Comparison of ENCODE assay signal across 8 cellular contexts in the genomic region with DNA sequence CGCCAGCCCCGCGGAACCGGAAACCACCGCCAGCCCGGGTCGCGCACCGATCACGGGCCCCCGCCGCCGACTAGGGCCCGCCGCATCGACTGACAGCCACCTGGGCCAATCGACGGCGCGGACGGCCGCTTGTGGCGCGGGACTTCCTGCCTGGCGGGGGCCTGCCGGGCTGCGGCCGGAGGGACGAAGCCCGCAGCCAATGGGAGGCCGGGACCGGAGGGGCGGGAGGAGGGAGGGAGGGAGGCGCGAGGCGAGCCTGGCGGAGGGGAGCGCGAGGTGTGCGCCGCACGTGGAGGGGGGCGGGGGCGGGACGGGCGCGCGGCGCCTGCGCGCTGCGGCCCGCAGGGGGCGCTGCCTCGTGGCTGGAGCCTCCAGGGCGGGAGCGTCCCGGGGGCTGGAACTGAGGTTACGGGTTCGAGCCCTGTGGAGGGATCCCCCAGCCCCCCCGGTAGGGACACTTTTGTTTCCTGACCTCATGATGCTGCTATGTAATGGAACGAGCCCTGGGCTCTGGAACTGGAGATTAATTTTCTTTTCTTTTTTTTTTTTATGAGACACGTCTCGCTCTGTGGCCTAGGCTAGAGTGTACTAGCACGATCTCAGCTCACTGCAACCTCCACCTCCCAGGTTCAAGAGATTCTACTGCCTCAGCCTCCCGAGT. TPM values are rescaled to one million over a fixed set of nuclear protein-coding genes. Genes with fewer than 3 reads are reported as not detected.
DNase-seq lines count a peak whose midpoint lies in the region; ATAC-seq and TF ChIP-seq lines count a peak whose summit lies in the region.

A gene with protein sequence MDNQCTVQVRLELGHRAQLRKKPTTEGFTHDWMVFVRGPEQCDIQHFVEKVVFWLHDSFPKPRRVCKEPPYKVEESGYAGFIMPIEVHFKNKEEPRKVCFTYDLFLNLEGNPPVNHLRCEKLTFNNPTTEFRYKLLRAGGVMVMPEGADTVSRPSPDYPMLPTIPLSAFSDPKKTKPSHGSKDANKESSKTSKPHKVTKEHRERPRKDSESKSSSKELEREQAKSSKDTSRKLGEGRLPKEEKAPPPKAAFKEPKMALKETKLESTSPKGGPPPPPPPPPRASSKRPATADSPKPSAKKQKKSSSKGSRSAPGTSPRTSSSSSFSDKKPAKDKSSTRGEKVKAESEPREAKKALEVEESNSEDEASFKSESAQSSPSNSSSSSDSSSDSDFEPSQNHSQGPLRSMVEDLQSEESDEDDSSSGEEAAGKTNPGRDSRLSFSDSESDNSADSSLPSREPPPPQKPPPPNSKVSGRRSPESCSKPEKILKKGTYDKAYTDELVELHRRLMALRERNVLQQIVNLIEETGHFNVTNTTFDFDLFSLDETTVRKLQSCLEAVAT (minus strand): TSS at position 45 of the 661 bp plus-strand sequence. CDS start 191 bp downstream, outside the sequence.

- peaks cover 12% of the 10 kb centered on the region for H4K20me1 ChIP-seq in osteoblast (ENCODE audit: insufficient read depth, low read length)

- H3K27ac ChIP-seq in osteoblast (ENCODE audit: low read depth, low read length) (peak within 1 kb of the TSS; percentile 80), thoracic aorta (peak within 1 kb of the TSS; percentile 72 to 76)

- H3K9me3 Mint-ChIP-seq in HFFc6 = no peaks in the 10 kb centered on the region
- no peaks in the 10 kb centered on the region for H3K9me3 Mint-ChIP-seq in activated naive CD4-positive, alpha-beta T cell treated with anti-CD3 and anti-CD28 coated beads, Interleukin-2, amount 50 U/mL, for 72 hours

- no peaks in the 10 kb centered on the region for H3K9me3 ChIP-seq in osteoblast (ENCODE audit: low read depth, low read length)
- H3K9me3 ChIP-seq in thoracic aorta = no peaks in the 10 kb centered on the region

- TF ChIP-seq CTCF in HFFc6 (IDR thresholded peaks at IDR 0.05) (peak; percentile 93), osteoblast (IDR thresholded peaks at IDR 0.05; ENCODE audit: extremely low read depth, low read depth, low read length) (peak; percentile 30), thoracic aorta (IDR thresholded peaks at IDR 0.05) (peak; percentile 64)

- H3K4me3 Mint-ChIP-seq in HFFc6 = peak within 1 kb of the TSS; percentile 99

- peaks cover 15% of the 10 kb centered on the region for H3K36me3 Mint-ChIP-seq in HFFc6 (ENCODE audit: low read depth)
- H3K36me3 Mint-ChIP-seq in activated naive CD4-positive, alpha-beta T cell treated with anti-CD3 and anti-CD28 coated beads, Interleukin-2, amount 50 U/mL, for 72 hours = peaks cover 16% of the 10 kb centered on the region in 2 donors

- H3K36me3 ChIP-seq in osteoblast (ENCODE audit: insufficient read depth, low read length) = peaks cover 7% of the 10 kb centered on the region
- no peaks in the 10 kb centered on the region for H3K36me3 ChIP-seq in thoracic aorta

- H3K4me1 ChIP-seq in osteoblast (ENCODE audit: insufficient read depth, low read length) (peaks cover 39% of the 10 kb centered on the region), thoracic aorta (ENCODE audit: control insufficient read depth in 1 of 2, low read depth in 2 of 2) (peaks cover 30 to 40% of the 10 kb centered on the region in 2 donors)

- H2AFZ ChIP-seq in osteoblast (ENCODE audit: low read length) = no peak within 1 kb of the TSS

- peaks cover 39% of the 10 kb centered on the region for H3K4me1 Mint-ChIP-seq in HFFc6 (ENCODE audit: low read depth)

- peak within 1 kb of the TSS; percentile 98 for H3K4me3 ChIP-seq in GM08714 (ENCODE audit: low read length)
- peak within 1 kb of the TSS; percentile 89 for H3K4me3 ChIP-seq in osteoblast (ENCODE audit: insufficient read depth, low read length)
- H3K4me3 ChIP-seq in thoracic aorta = peak within 1 kb of the TSS; percentile 92

- H3K27me3 ChIP-seq in osteoblast (ENCODE audit: insufficient read depth, low read length) (no peaks in the 10 kb centered on the region), thoracic aorta (replicated peaks; ENCODE audit: insufficient read depth) (no peaks in the 10 kb centered on the region)

- peak; percentile 97 for DNase-seq in HFFc6
- DNase-seq in NCI-H1092 (lab: John Stamatoyannopoulos, UW) = peak; percentile 94
- DNase-seq in SKM-1 (lab: John Stamatoyannopoulos, UW; ENCODE audit: unreplicated experiment) = peak; percentile 94
- peak; percentile 97 for DNase-seq in activated naive CD4-positive, alpha-beta T cell treated with anti-CD3 and anti-CD28 coated beads, Interleukin-2, amount 50 U/mL, for 72 hours (ENCODE audit: low spot score in 2 of 2)
- DNase-seq in glomerular visceral epithelial cell (ENCODE audit: extremely low spot score) = peak; percentile 98
- peak; percentile 100 for DNase-seq in osteoblast (ENCODE audit: insufficient read length, low spot score, missing footprints)
- peak; percentile 77 for DNase-seq in thoracic aorta (ENCODE audit: low spot score)

- H3K4me2 ChIP-seq in osteoblast (ENCODE audit: insufficient read depth, low read length) = peak within 1 kb of the TSS; percentile 93

- H3K27me3 Mint-ChIP-seq in HFFc6 (ENCODE audit: insufficient read depth) = peaks cover 4% of the 10 kb centered on the region

- H3K79me2 ChIP-seq in osteoblast (ENCODE audit: insufficient read depth, low read length) = peaks cover 44% of the 10 kb centered on the region

- ATAC-seq in activated naive CD4-positive, alpha-beta T cell treated with anti-CD3 and anti-CD28 coated beads, Interleukin-2, amount 50 U/mL, for 72 hours = peak; percentile 98
- ATAC-seq in thoracic aorta (ENCODE audit: insufficient number of reproducible peaks, low FRiP score, low read depth) = peak; percentile 88

- peak within 1 kb of the TSS; percentile 83 for H3K27ac Mint-ChIP-seq in HFFc6
- peak within 1 kb of the TSS; percentile 96 to 99 for H3K27ac Mint-ChIP-seq in activated naive CD4-positive, alpha-beta T cell treated with anti-CD3 and anti-CD28 coated beads, Interleukin-2, amount 50 U/mL, for 72 hours

RNA-seq across cellular contexts. Expression of the gene that starts here (rescaled TPM):
- 10 to 100 TPM; 54.6 to 69.4 (median 59.5) TPM for total RNA-seq in HFFc6 (2021; fragmentation: NEBNext Ultra II Directional; extraction: Animal tissue kit (Norgen Biotek cat#: 25700))
- total RNA-seq in activated naive CD4-positive, alpha-beta T cell treated with anti-CD3 and anti-CD28 coated beads, Interleukin-2, amount 50 U/mL, for 72 hours = 10 to 100 TPM; 31.8 to 48.2 TPM
- total RNA-seq in osteoblast (14.7 and 15.9 TPM in 2 replicates), thoracic aorta (10 to 100 TPM; 23.0 to 31.4 TPM)

Comparison
In these comparisons a context has a peak if more than half of its experiments do, and no peak if none do; other contexts are left out.
1. Peak in every context shown above with its lines: DNase-seq, ATAC-seq, H3K4me3 ChIP-seq and H3K27ac ChIP-seq.
2. CTCF ChIP-seq: peak in every context shown above with its lines; median percentile 93 in HFFc6; 64 in thoracic aorta; 30 in osteoblast.